ENCODE assay signal across 20 cellular contexts in the genomic region with DNA sequence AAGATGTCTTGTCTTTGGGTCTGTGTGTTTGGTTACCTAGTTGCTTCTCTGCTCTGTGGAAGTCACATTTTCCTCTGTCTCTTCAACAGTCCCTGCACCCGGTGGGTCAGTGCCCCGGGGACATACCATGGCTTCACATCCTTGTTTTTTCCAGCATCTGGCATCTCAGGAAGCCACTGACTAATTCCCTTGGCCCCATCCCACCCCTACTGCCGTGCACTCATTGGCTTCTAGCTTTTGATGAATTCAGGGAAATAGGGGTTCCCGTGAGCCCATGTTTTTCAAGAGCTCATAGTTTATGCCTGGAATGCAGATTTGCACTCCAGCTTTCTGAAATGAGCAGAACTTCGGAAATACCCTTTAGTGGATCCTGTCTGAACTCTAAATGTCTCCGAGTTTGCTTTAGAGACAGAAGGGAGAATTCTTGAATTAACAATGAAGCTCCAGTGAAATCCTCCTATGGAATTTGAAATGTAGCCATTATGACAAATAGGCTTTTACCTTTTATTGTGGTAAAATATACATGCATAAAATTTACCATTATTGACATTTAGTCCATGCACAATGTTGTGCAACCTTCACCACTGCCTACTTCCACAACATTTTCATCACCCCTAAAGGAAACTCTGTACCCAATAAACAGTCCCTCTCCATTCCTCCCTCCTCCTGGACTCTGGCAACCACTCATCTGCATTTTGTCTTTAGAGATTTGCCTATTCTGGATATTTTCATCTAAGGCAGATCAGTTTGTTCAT.
DNase-seq lines count a peak whose midpoint lies in the region; ATAC-seq and TF ChIP-seq lines count a peak whose summit lies in the region.
"Had no signal": no experiment of that assay in that cellular context is flagged by ENCODE, and none has a peak within 500 bp of the region (broad histone marks: within the 10 kb centered on the region; RNA-seq: fewer than 3 reads in every experiment).

No MANE protein-coding gene starts in this region.

- intact Hi-C loops in prostate gland (cut with DNase I) = no loop called here
- intact Hi-C loops in upper lobe of right lung (cut with DNase I) = no loop called here

- H4K20me1 ChIP-seq in MM.1S (ENCODE audit: insufficient read depth, low read length) = no peaks in the 10 kb centered on the region

- DNase-seq in AG10803 (ENCODE audit: low read depth) = peak; percentile 67
- DNase-seq in MG63 = peak; percentile 11
- peak; percentile 17 for DNase-seq in dedifferentiated amniotic fluid mesenchymal stem cell (ENCODE audit: extremely low spot score)
- peak; percentile 33 for DNase-seq in prostate gland (ENCODE audit: low spot score)
- DNase-seq in upper lobe of right lung = no peak
- no peak for DNase-seq in MM.1S
- DNase-seq in NCI-H1694 (lab: John Stamatoyannopoulos, UW) = no peak
- no peak for DNase-seq in NCI-H146 treated with DMSO at 0.1 percent for 48 hours (lab: John Stamatoyannopoulos, UW; ENCODE audit: unreplicated experiment)
- DNase-seq: activated CD4-positive, alpha-beta memory T cell treated with anti-CD3 and anti-CD28 coated beads for 36 hours; activated naive CD4-positive, alpha-beta T cell treated with anti-CD3 and anti-CD28 coated beads, Interleukin-2, amount 50 U/mL, for 16 hours; AML-193; cortex of kidney; DND-41; NCI-H1417; NCI-H2171; SHP77 treated with DMSO at 0.1 percent for 48 hours; stimulated activated CD4-positive, alpha-beta T cell treated with anti-CD3 and anti-CD28 coated beads, Interleukin-4, amount 100 ng/mL, for 4 hours had no signal

- no peaks in the 10 kb centered on the region for H3K4me1 ChIP-seq in prostate gland (replicated peaks)
- no peaks in the 10 kb centered on the region for H3K4me1 ChIP-seq in upper lobe of right lung
- no peaks in the 10 kb centered on the region for H3K4me1 ChIP-seq in MM.1S (ENCODE audit: low read length)
- H3K4me1 ChIP-seq: gastroesophageal sphincter had no signal

- no peaks in the 10 kb centered on the region for H3K9me2 ChIP-seq in MM.1S (replicated peaks; ENCODE audit: insufficient read depth, low read length)

- H3K9me3 ChIP-seq in MG63 = no peaks in the 10 kb centered on the region
- H3K9me3 ChIP-seq in prostate gland = no peaks in the 10 kb centered on the region
- H3K9me3 ChIP-seq in upper lobe of right lung = no peaks in the 10 kb centered on the region
- no peaks in the 10 kb centered on the region for H3K9me3 ChIP-seq in MM.1S (replicated peaks; ENCODE audit: insufficient read depth, low read length)
- H3K9me3 ChIP-seq: gastroesophageal sphincter had no signal

- 69% methylated on average over 6 of the region's 6 CpGs for WGBS in prostate gland

- H3K4me2 ChIP-seq in MM.1S (ENCODE audit: low read depth, low read length) = no peak overlapping the region
- H3K4me2 ChIP-seq: KMS-11 had no signal

- H3K27ac ChIP-seq in prostate gland = peak overlapping the region; percentile 10 to 61
- no peak overlapping the region for H3K27ac ChIP-seq in upper lobe of right lung
- no peak overlapping the region for H3K27ac ChIP-seq in MM.1S (ENCODE audit: low read length)
- H3K27ac ChIP-seq: gastroesophageal sphincter, KMS-11 had no signal

- H3K27me3 ChIP-seq in MG63 (no peaks in the 10 kb centered on the region), prostate gland (replicated peaks; ENCODE audit: insufficient read depth) (no peaks in the 10 kb centered on the region), upper lobe of right lung (no peaks in the 10 kb centered on the region), MM.1S (replicated peaks; ENCODE audit: insufficient read depth, low read length) (no peaks in the 10 kb centered on the region)

- no peaks in the 10 kb centered on the region for H3F3A ChIP-seq in MM.1S (ENCODE audit: insufficient read depth, low read length)

- H3K4me3 ChIP-seq in AG10803 (ENCODE audit: low read length) (no peak overlapping the region), MG63 (no peak overlapping the region), prostate gland (no peak overlapping the region), upper lobe of right lung (no peak overlapping the region), MM.1S (ENCODE audit: low read length) (no peak overlapping the region)
- H3K4me3 ChIP-seq: gastroesophageal sphincter had no signal

- TF ChIP-seq POLR2A in prostate gland (IDR thresholded peaks at IDR 0.05) = no peak

- no peak for TF ChIP-seq CTCF in AG10803 (conservative IDR thresholded peaks at IDR 0.05; ENCODE audit: low read length)
- TF ChIP-seq CTCF in prostate gland (IDR thresholded peaks at IDR 0.05) = no peak
- no peak for TF ChIP-seq CTCF in upper lobe of right lung (IDR thresholded peaks at IDR 0.05)
- no peak for TF ChIP-seq CTCF in MM.1S (IDR thresholded peaks at IDR 0.05; ENCODE audit: low read length)

- no peak overlapping the region for H3K9ac ChIP-seq in MM.1S (ENCODE audit: low read length)
- H3K9ac ChIP-seq: KMS-11 had no signal

- no peak for ATAC-seq in upper lobe of right lung
- ATAC-seq: gastroesophageal sphincter; natural killer cell treated with Interleukin-12 subunit alpha and Interleukin-12 subunit beta and Interleukin-15 and Interleukin-18, amount 100 ng/mL, for 72 hours had no signal

- no peaks in the 10 kb centered on the region for H3K36me3 ChIP-seq in MG63
- H3K36me3 ChIP-seq in prostate gland = no peaks in the 10 kb centered on the region
- H3K36me3 ChIP-seq in upper lobe of right lung = no peaks in the 10 kb centered on the region
- no peaks in the 10 kb centered on the region for H3K36me3 ChIP-seq in MM.1S (replicated peaks; ENCODE audit: insufficient read depth, low read length)
- H3K36me3 ChIP-seq: gastroesophageal sphincter had no signal

- H2AFZ ChIP-seq in MM.1S (ENCODE audit: low read length) = no peak overlapping the region

- no peaks in the 10 kb centered on the region for H3K79me2 ChIP-seq in MM.1S (ENCODE audit: low read length)

Comparison
In these comparisons a context has a peak if more than half of its experiments do, and no peak if none do; other contexts are left out.
1. DNase-seq: peak in AG10803 (single experiment), MG63 (single experiment), dedifferentiated amniotic fluid mesenchymal stem cell (single experiment) and prostate gland (single experiment); none in upper lobe of right lung (single experiment), MM.1S (single experiment), NCI-H1694 (single experiment) and NCI-H146 treated with DMSO at 0.1 percent for 48 hours (single experiment).
2. H3K27ac ChIP-seq: peak in prostate gland (2 of 2); none in upper lobe of right lung (single experiment) and MM.1S (single experiment).